In the genomic region with DNA sequence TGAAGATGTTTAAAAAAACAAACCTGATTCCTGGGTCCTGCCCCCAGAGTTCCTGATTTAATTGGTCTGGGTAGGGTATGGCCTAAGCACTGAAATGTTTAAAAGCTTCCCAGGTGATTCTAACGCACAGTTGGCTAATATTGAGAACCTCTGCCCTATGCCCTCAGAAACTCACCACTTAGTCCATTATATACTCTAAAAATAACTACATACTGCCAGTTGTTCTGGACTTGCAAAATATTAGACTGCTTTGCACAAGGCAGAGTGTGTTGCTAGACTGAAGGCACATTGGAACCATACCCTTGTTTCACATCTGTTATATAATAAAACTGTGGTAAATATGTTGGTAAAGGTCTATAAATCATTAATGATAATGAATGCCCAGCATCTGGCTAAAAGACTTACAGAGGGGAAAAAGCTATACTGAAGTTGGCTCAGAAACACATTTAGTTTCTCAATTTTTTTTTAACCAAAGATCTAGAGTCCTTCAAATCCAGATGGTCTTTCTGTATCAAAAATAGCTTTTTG, we compare ENCODE assay signal across 25 cellular contexts. TPM values are rescaled to one million over a fixed set of nuclear protein-coding genes. Genes with fewer than 3 reads are reported as not detected.
DNase-seq lines count a peak whose midpoint lies in the region; ATAC-seq and TF ChIP-seq lines count a peak whose summit lies in the region.
"Had no signal": no experiment of that assay in that cellular context is flagged by ENCODE, and none has a peak within 500 bp of the region (broad histone marks: within the 10 kb centered on the region; RNA-seq: fewer than 3 reads in every experiment).

No MANE protein-coding gene starts in this region.

- H3K27me3 Mint-ChIP-seq in brain (no peaks in the 10 kb centered on the region), nephron progenitor cell (ENCODE audit: low read depth, poor library complexity) (no peaks in the 10 kb centered on the region), T-cell (peaks cover 11 to 22% of the 10 kb centered on the region in 2 donors)

- H3K9me3 Mint-ChIP-seq in brain = no peaks in the 10 kb centered on the region
- no peaks in the 10 kb centered on the region for H3K9me3 Mint-ChIP-seq in nephron progenitor cell
- H3K9me3 Mint-ChIP-seq in T-cell = no peaks in the 10 kb centered on the region

- H3K4me3 ChIP-seq in AG10803 (ENCODE audit: low read length) (no peak overlapping the region), HEK293 (ENCODE audit: low read depth, low read length) (no peak overlapping the region), upper lobe of left lung (no peak overlapping the region)
- H3K4me3 ChIP-seq: PC-9 had no signal

- POLR2A ChIA-PET in HEK293 (lab: Yijun Ruan, JAX) (interaction anchor here (1.3 kb wide), 1 partner anchor 12 kb away, joined by 4 read pairs; no protein-coding TSS in a partner anchor), T-cell (lab: Charles Lee) (no interaction called here)

- no peaks in the 10 kb centered on the region for H3K36me3 ChIP-seq in HEK293 (ENCODE audit: control insufficient read depth in 2 of 2, insufficient read depth in 1 of 2, low read length in 2 of 2)
- no peaks in the 10 kb centered on the region for H3K36me3 ChIP-seq in upper lobe of left lung

- CTCF ChIA-PET in HEK293 (lab: Yijun Ruan, JAX) = interaction anchor here (1.1 to 2.8 kb wide), 4 partner anchors 10 to 140 kb away, joined by 3 to 17 read pairs (median 4); no protein-coding TSS in a partner anchor
- CTCF ChIA-PET in T-cell (lab: Charles Lee) = no interaction called here

- 86 to 100% methylated on average over 1 of the region's 1 CpG for WGBS in upper lobe of left lung, 2 donors

- H3K4me3 Mint-ChIP-seq in brain (no peak overlapping the region), nephron progenitor cell (no peak overlapping the region), T-cell (no peak overlapping the region)
- H3K4me3 Mint-ChIP-seq: CD4-positive, alpha-beta memory T cell had no signal

- H3K27ac ChIP-seq in HEK293 (ENCODE audit: extremely low read depth, low read depth, low read length) = no peak overlapping the region
- no peak overlapping the region for H3K27ac ChIP-seq in upper lobe of left lung
- H3K27ac ChIP-seq: HL-60, PC-9 had no signal

- peak; percentile 87 for DNase-seq in AG10803 (ENCODE audit: low read depth)
- DNase-seq in nephron progenitor cell = no peak
- DNase-seq in upper lobe of left lung = no peak
- DNase-seq in stimulated activated naive CD4-positive, alpha-beta T cell (lab: John Stamatoyannopoulos, UW) = no peak
- no peak for DNase-seq in T-cell
- DNase-seq: AML-193; C1 segment of cervical spinal cord; CD4-positive, alpha-beta memory T cell; COR-L47; DND-41; HCEC 1CT; Karpas-422; NCI-H1092; NCI-H1417 treated with DMSO at 0.1 percent for 48 hours; NCI-H187 treated with DMSO at 0.1 percent for 48 hours; NCI-H2171 treated with DMSO at 0.1 percent for 48 hours; NCI-H345; NCI-H524; NCI-H774; PC-9; Right ventricle myocardium superior; RPMI8226 had no signal

- peaks cover 3% of the 10 kb centered on the region for H3K4me1 Mint-ChIP-seq in brain
- H3K4me1 Mint-ChIP-seq in nephron progenitor cell = peaks cover 70% of the 10 kb centered on the region
- H3K4me1 Mint-ChIP-seq in T-cell = no peaks in the 10 kb centered on the region
- H3K4me1 Mint-ChIP-seq: CD4-positive, alpha-beta memory T cell had no signal

- TF ChIP-seq EP300 in upper lobe of left lung (IDR thresholded peaks at IDR 0.05) = no peak

- ATAC-seq in upper lobe of left lung (ENCODE audit: low FRiP score in 2 of 2) (no peak), T-cell (replicated peaks in 1 of 4) (no peak)

- H3K27ac Mint-ChIP-seq in brain (peak overlapping the region in 3 of 5 experiments; percentile 1 to 68 (median 37)), nephron progenitor cell (peak overlapping the region; percentile 12), T-cell (no peak overlapping the region)
- H3K27ac Mint-ChIP-seq: CD4-positive, alpha-beta memory T cell had no signal

- H3K27me3 ChIP-seq in upper lobe of left lung = no peaks in the 10 kb centered on the region

- TF ChIP-seq POLR2A in upper lobe of left lung (IDR thresholded peaks at IDR 0.05) = no peak

- H3K9me3 ChIP-seq in HEK293 (ENCODE audit: control insufficient read depth, insufficient read depth, low read depth, low read length) (no peaks in the 10 kb centered on the region), upper lobe of left lung (no peaks in the 10 kb centered on the region)

- no peak for TF ChIP-seq CTCF in AG10803 (conservative IDR thresholded peaks at IDR 0.05; ENCODE audit: low read length)
- TF ChIP-seq CTCF in HEK293 (tag by site-specific recombination; IDR thresholded peaks at IDR 0.05) = no peak
- no peak for TF ChIP-seq CTCF in brain (conservative IDR thresholded peaks at IDR 0.05)
- no peak for TF ChIP-seq CTCF in nephron progenitor cell (IDR thresholded peaks at IDR 0.05)
- no peak for TF ChIP-seq CTCF in upper lobe of left lung (IDR thresholded peaks at IDR 0.05)

- H3K36me3 Mint-ChIP-seq in brain (peaks cover 14% of the 10 kb centered on the region), nephron progenitor cell (ENCODE audit: low read depth) (peaks cover 40% of the 10 kb centered on the region), T-cell (peaks cover 3% of the 10 kb centered on the region)
- H3K36me3 Mint-ChIP-seq: CD4-positive, alpha-beta memory T cell had no signal

- peaks cover 41% of the 10 kb centered on the region for H3K4me1 ChIP-seq in HEK293 (ENCODE audit: control insufficient read depth, insufficient read depth, low read length)
- H3K4me1 ChIP-seq in upper lobe of left lung = peaks cover 6 to 12% (median 9%) of the 10 kb centered on the region in 4 donors

TF ChIP-seq in HEK293, 187 proteins besides CTCF, POLR2A, EP300 and RAD21:
- TF ChIP-seq, protein P1, sequence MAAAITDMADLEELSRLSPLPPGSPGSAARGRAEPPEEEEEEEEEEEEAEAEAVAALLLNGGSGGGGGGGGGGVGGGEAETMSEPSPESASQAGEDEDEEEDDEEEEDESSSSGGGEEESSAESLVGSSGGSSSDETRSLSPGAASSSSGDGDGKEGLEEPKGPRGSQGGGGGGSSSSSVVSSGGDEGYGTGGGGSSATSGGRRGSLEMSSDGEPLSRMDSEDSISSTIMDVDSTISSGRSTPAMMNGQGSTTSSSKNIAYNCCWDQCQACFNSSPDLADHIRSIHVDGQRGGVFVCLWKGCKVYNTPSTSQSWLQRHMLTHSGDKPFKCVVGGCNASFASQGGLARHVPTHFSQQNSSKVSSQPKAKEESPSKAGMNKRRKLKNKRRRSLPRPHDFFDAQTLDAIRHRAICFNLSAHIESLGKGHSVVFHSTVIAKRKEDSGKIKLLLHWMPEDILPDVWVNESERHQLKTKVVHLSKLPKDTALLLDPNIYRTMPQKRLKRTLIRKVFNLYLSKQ (tag by site-specific recombination; IDR thresholded peaks at IDR 0.05; ENCODE audit: borderline replicate concordance) = no peak
- 0 out of 2 replicates have a peak, but pooled peaks have one; percentile 28 for TF ChIP-seq ZBTB20 (tag by site-specific recombination; IDR thresholded peaks at IDR 0.05)

RNA-seq across cellular contexts. Expression of a gene that starts 44.4 kb away (rescaled TPM):
- polyA plus RNA-seq in brain (ENCODE audit: insufficient read depth, low read depth, low replicate concordance) = 67.0 TPM
- total RNA-seq in upper lobe of left lung (10 to 100 TPM; 47.8 to 86.4 (median 54.5) TPM), T-cell (1 to 10 TPM in 3 of 5 donors, under 1 TPM in 2; 0.73 to 1.5 (median 1.4) TPM)

Comparison
In these comparisons a context has a peak if more than half of its experiments do, and no peak if none do; other contexts are left out.
1. H3K27ac Mint-ChIP-seq: peak in brain (3 of 5) and nephron progenitor cell (single experiment); none in T-cell (0 of 2).
2. RNA of a gene that starts 44.4 kb away (total RNA-seq): 47.8 to 86.4 TPM in upper lobe of left lung; 0.73 to 1.5 TPM in T-cell; every median in the first group is over 10 times any median in the second.